Comparison of ENCODE assay signal across 17 cellular contexts in the genomic region with DNA sequence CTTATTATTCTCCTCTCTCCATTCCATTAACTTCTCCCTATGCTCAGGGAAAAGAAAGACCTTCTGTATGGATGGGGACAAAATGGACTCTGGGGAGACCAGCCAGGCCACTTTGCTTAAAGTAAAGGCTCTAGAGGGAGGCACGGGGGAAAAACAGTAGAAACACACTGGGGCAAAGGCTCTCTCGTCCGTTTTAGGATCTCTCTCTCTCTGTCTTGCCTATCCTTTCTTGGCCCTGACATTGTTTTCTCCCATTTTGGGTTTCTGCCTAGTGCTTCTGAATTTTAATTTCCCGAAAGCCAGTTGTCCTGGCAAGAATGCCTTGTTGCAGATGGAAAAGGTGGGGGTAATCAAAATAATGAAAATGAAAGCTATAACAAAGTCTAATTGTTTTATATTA. TPM values are rescaled to one million over a fixed set of nuclear protein-coding genes. Genes with fewer than 3 reads are reported as not detected.
DNase-seq lines count a peak whose midpoint lies in the region; ATAC-seq and TF ChIP-seq lines count a peak whose summit lies in the region.
"Had no signal": no experiment of that assay in that cellular context is flagged by ENCODE, and none has a peak within 500 bp of the region (broad histone marks: within the 10 kb centered on the region; RNA-seq: fewer than 3 reads in every experiment).

No MANE protein-coding gene starts in this region.

- H3K4me1 ChIP-seq in left ventricle myocardium inferior: peaks cover 22% of the 10 kb centered on the region
- H3K4me1 ChIP-seq: BLaER1, Caco-2, HAP-1 had no signal

- no peaks in the 10 kb centered on the region for H3K9me3 Mint-ChIP-seq in stimulated activated naive CD8-positive, alpha-beta T cell treated with anti-CD3 and anti-CD28 coated beads, Interleukin-15, amount 100 ng/mL, for 72 hours
- H3K9me3 Mint-ChIP-seq: CD8-positive, alpha-beta memory T cell had no signal

- H3K36me3 ChIP-seq in left ventricle myocardium inferior: no peaks in the 10 kb centered on the region
- H3K36me3 ChIP-seq: BLaER1, HAP-1 had no signal

- H3K27ac Mint-ChIP-seq in stimulated activated naive CD8-positive, alpha-beta T cell treated with anti-CD3 and anti-CD28 coated beads, Interleukin-15, amount 100 ng/mL, for 72 hours: no peak overlapping the region

- H3K4me1 Mint-ChIP-seq in stimulated activated naive CD8-positive, alpha-beta T cell treated with anti-CD3 and anti-CD28 coated beads, Interleukin-15, amount 100 ng/mL, for 72 hours: no peaks in the 10 kb centered on the region
- H3K4me1 Mint-ChIP-seq: CD8-positive, alpha-beta memory T cell had no signal

- peaks cover 8% of the 10 kb centered on the region for H3K27me3 Mint-ChIP-seq in stimulated activated naive CD8-positive, alpha-beta T cell treated with anti-CD3 and anti-CD28 coated beads, Interleukin-15, amount 100 ng/mL, for 72 hours

- H3K27ac ChIP-seq in left ventricle myocardium inferior (replicated peaks) (no peak overlapping the region), dorsolateral prefrontal cortex (peak overlapping the region; percentile 10 to 94 (median 81)), temporal lobe (ENCODE audit: low read depth, low read length) (peak overlapping the region; percentile 44)
- H3K27ac ChIP-seq: 22Rv1, BLaER1 had no signal

- no peak overlapping the region for H3K4me3 Mint-ChIP-seq in stimulated activated naive CD8-positive, alpha-beta T cell treated with anti-CD3 and anti-CD28 coated beads, Interleukin-15, amount 100 ng/mL, for 72 hours
- H3K4me3 Mint-ChIP-seq: CD8-positive, alpha-beta memory T cell had no signal

- H3K4me3 ChIP-seq in left ventricle myocardium inferior: no peak overlapping the region
- H3K4me3 ChIP-seq in dorsolateral prefrontal cortex: peak overlapping the region in 44 of 59 donors; percentile 1 to 62 (median 31)
- H3K4me3 ChIP-seq: BLaER1, HAP-1 had no signal

- intact Hi-C loops in Right ventricle myocardium inferior (cut with DNase I) (loop anchor here (10.0 kb wide), 1 partner anchor 88 kb away; no protein-coding TSS in a partner anchor), left ventricle myocardium inferior (cut with micrococcal nuclease) (no loop called here), dorsolateral prefrontal cortex (cut with DNase I) (loop anchor here in 1 of 2 donors (10.0 kb wide), 1 partner anchor 128 kb away; no protein-coding TSS in a partner anchor)

- H3K9me3 ChIP-seq in left ventricle myocardium inferior (replicated peaks): no peaks in the 10 kb centered on the region
- H3K9me3 ChIP-seq: BLaER1, Caco-2, HAP-1 had no signal

- ATAC-seq in Right ventricle myocardium inferior (peak; percentile 26), omental fat pad (ENCODE audit: low FRiP score) (no peak)
- ATAC-seq in stimulated activated naive CD8-positive, alpha-beta T cell treated with anti-CD3 and anti-CD28 coated beads, Interleukin-15, amount 100 ng/mL, for 72 hours: no peak

- DNase-seq in Right ventricle myocardium inferior (ENCODE audit: missing footprints) (no peak), left ventricle myocardium inferior (no peak), dorsolateral prefrontal cortex (peak in 2 of 10 donors; percentile 26 to 33), midbrain (lab: John Stamatoyannopoulos, UW) (peak; percentile 43), NOMO-1 (lab: John Stamatoyannopoulos, UW; ENCODE audit: unreplicated experiment in 2 of 2) (no peak), omental fat pad (ENCODE audit: low spot score) (no peak)
- no peak for DNase-seq in stimulated activated naive CD8-positive, alpha-beta T cell treated with anti-CD3 and anti-CD28 coated beads, Interleukin-15, amount 100 ng/mL, for 72 hours
- DNase-seq: Caco-2; CD8-positive, alpha-beta memory T cell; DND-41; GF-D8 had no signal

- H3K27me3 ChIP-seq in left ventricle myocardium inferior (ENCODE audit: low read depth) (no peaks in the 10 kb centered on the region), dorsolateral prefrontal cortex (no peaks in the 10 kb centered on the region)
- H3K27me3 ChIP-seq: BLaER1 had no signal

- TF ChIP-seq CTCF in left ventricle myocardium inferior (IDR thresholded peaks at IDR 0.05; ENCODE audit: borderline replicate concordance) (no peak), dorsolateral prefrontal cortex (IDR thresholded peaks at IDR 0.05 in 54 of 56, conservative IDR thresholded peaks at IDR 0.05 in 2 of 56; ENCODE audit: low read depth in 1 of 56, partially characterized antibody in 56 of 56) (no peak), omental fat pad (IDR thresholded peaks at IDR 0.05) (no peak)

RNA-seq across cellular contexts. Expression of gene NMUR2, which starts 28.2 kb away (rescaled TPM):
- total RNA-seq in Right ventricle myocardium inferior (0.14 TPM), left ventricle myocardium inferior (not detected), dorsolateral prefrontal cortex (1 to 10 TPM in 21 of 120 experiments, under 1 TPM in 70, not detected in 29; 0.21 to 2.6 (median 0.60) TPM), temporal lobe (not detected), omental fat pad (not detected)
- total RNA-seq: A673; CD8-positive, alpha-beta memory T cell; H1 had no signal
